ENCODE assay signal across 9 cellular contexts in the genomic region with DNA sequence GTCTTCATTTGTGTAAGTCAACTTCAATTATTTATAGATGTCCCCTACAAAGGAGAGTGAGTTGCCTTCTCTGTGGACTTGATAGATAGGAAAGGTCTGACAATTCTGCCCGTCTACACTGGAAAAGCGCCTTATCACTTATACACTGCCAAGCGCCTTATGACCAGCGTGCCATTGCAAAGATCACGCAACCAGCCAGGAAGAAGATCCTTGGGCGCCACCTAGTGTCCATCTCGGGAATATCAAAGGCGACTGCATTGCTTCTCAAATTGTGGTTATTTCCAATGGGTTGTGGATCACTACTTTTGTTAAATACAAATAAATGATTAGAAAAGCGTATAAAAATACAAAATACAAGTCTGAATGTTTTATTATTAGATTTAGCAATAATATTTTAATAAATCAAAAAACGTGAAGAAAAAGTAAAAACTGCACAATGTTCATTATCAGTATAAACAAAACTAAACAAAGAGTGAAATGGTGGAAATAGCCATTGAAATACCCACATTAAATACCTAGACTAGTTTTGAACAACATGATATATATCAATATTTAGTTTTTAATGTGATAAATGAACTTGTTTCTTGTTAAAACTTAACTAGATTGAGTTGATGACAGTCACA. TPM values are rescaled to one million over a fixed set of nuclear protein-coding genes. Genes with fewer than 3 reads are reported as not detected.
DNase-seq lines count a peak whose midpoint lies in the region; ATAC-seq and TF ChIP-seq lines count a peak whose summit lies in the region.
"Had no signal": no experiment of that assay in that cellular context is flagged by ENCODE, and none has a peak within 500 bp of the region (broad histone marks: within the 10 kb centered on the region; RNA-seq: fewer than 3 reads in every experiment).

No MANE protein-coding gene starts in this region.

- H3K9me3 Mint-ChIP-seq in activated T-cell treated with anti-CD3 and anti-CD28 coated beads, Interleukin-2, amount 50 U/mL, for 72 hours = no peaks in the 10 kb centered on the region
- H3K9me3 Mint-ChIP-seq: activated naive CD4-positive, alpha-beta T cell treated with anti-CD3 and anti-CD28 coated beads, Interleukin-2, amount 50 U/mL, for 24 hours had no signal

- H3K4ac ChIP-seq in neuronal stem cell (ENCODE audit: low read length) = no peak overlapping the region

- no peak overlapping the region for H3K4me2 ChIP-seq in neuronal stem cell (ENCODE audit: insufficient read depth, low read length, poor library complexity, severe bottlenecking)

- WGBS in neuronal stem cell (ENCODE audit: extremely low coverage in 2 of 2, insufficient read length in 2 of 2, insufficient replicate concordance in 1 of 2), 2 donors = no CpG with 5 or more reads among the region's 10 CpGs

- ATAC-seq in GM21381 (IDR thresholded peaks at IDR 0.05; ENCODE audit: unreplicated experiment) = peak; percentile 82
- ATAC-seq in activated T-cell treated with anti-CD3 and anti-CD28 coated beads, Interleukin-2, amount 50 U/mL, for 72 hours (replicated peaks in 1 of 2) = peak; percentile 65 to 73

- H3K9me3 ChIP-seq in Peyer's patch (no peaks in the 10 kb centered on the region), neuronal stem cell (replicated peaks in 1 of 2; ENCODE audit: control insufficient read depth in 2 of 2, insufficient read depth in 1 of 2, low read depth in 1 of 2, low read length in 2 of 2) (no peaks in the 10 kb centered on the region)

- no peak overlapping the region for H2BK12ac ChIP-seq in neuronal stem cell (ENCODE audit: low read length)

- peaks cover 6% of the 10 kb centered on the region for H3K4me1 Mint-ChIP-seq in activated T-cell treated with anti-CD3 and anti-CD28 coated beads, Interleukin-2, amount 50 U/mL, for 72 hours (ENCODE audit: low read depth)

- H3K27me3 ChIP-seq in Peyer's patch (no peaks in the 10 kb centered on the region), neuronal stem cell (ENCODE audit: control insufficient read depth in 3 of 3, insufficient read depth in 3 of 3, low read depth in 1 of 3, low read length in 3 of 3) (no peaks in the 10 kb centered on the region)

- no peak overlapping the region for H3K4me3 Mint-ChIP-seq in activated T-cell treated with anti-CD3 and anti-CD28 coated beads, Interleukin-2, amount 50 U/mL, for 72 hours
- H3K4me3 Mint-ChIP-seq: activated naive CD4-positive, alpha-beta T cell treated with anti-CD3 and anti-CD28 coated beads, Interleukin-2, amount 50 U/mL, for 24 hours had no signal

- no peaks in the 10 kb centered on the region for H3K79me1 ChIP-seq in neuronal stem cell (ENCODE audit: low read depth, low read length)

- H3K27ac Mint-ChIP-seq in activated T-cell treated with anti-CD3 and anti-CD28 coated beads, Interleukin-2, amount 50 U/mL, for 72 hours = peak overlapping the region; percentile 67
- H3K27ac Mint-ChIP-seq: activated naive CD4-positive, alpha-beta T cell treated with anti-CD3 and anti-CD28 coated beads, Interleukin-2, amount 50 U/mL, for 24 hours had no signal

- no peak for TF ChIP-seq POLR2A in Peyer's patch (IDR thresholded peaks at IDR 0.05)

- no peak overlapping the region for H2AK5ac ChIP-seq in neuronal stem cell (ENCODE audit: low read depth, low read length)

- H3K36me3 Mint-ChIP-seq in activated T-cell treated with anti-CD3 and anti-CD28 coated beads, Interleukin-2, amount 50 U/mL, for 72 hours (ENCODE audit: insufficient read depth in 2 of 2) = no peaks in the 10 kb centered on the region
- H3K36me3 Mint-ChIP-seq: activated naive CD4-positive, alpha-beta T cell treated with anti-CD3 and anti-CD28 coated beads, Interleukin-2, amount 50 U/mL, for 24 hours had no signal

- H3K27me3 Mint-ChIP-seq in activated T-cell treated with anti-CD3 and anti-CD28 coated beads, Interleukin-2, amount 50 U/mL, for 72 hours (ENCODE audit: low read depth) = no peaks in the 10 kb centered on the region
- H3K27me3 Mint-ChIP-seq: activated naive CD4-positive, alpha-beta T cell treated with anti-CD3 and anti-CD28 coated beads, Interleukin-2, amount 50 U/mL, for 24 hours had no signal

- H3K14ac ChIP-seq in neuronal stem cell (ENCODE audit: low read length) = no peak overlapping the region

- no peak overlapping the region for H3K18ac ChIP-seq in neuronal stem cell (ENCODE audit: low read length)

- H3K4me1 ChIP-seq in Peyer's patch (no peaks in the 10 kb centered on the region), neuronal stem cell (ENCODE audit: control insufficient read depth in 2 of 2, insufficient read depth in 1 of 2, low read depth in 1 of 2, low read length in 2 of 2) (no peaks in the 10 kb centered on the region)

- no peak overlapping the region for H4K91ac ChIP-seq in neuronal stem cell (ENCODE audit: low read depth, low read length, poor library complexity)

- H3K27ac ChIP-seq in Peyer's patch (no peak overlapping the region), neuronal stem cell (replicated peaks; ENCODE audit: low read length) (no peak overlapping the region)

- H3K36me3 ChIP-seq in Peyer's patch (no peaks in the 10 kb centered on the region), neuronal stem cell (replicated peaks in 1 of 2; ENCODE audit: control insufficient read depth in 2 of 2, insufficient read depth in 2 of 2, low read length in 2 of 2) (peaks cover 0 to 4% of the 10 kb centered on the region in 2 donors)

- DNase-seq in COLO668 (lab: John Stamatoyannopoulos, UW; ENCODE audit: unreplicated experiment) (peak; percentile 85), Kasumi-1 (lab: John Stamatoyannopoulos, UW) (peak; percentile 86), Peyer's patch (peak; percentile 75 to 93 (median 82)), fibroblast of pulmonary artery (ENCODE audit: low read depth) (peak; percentile 86), neuronal stem cell (ENCODE audit: low spot score) (peak; percentile 72), stromal cell of bone marrow (ENCODE audit: low read depth) (peak; percentile 68)
- DNase-seq in activated T-cell treated with anti-CD3 and anti-CD28 coated beads, Interleukin-2, amount 50 U/mL, for 72 hours = peak; percentile 78 to 84

- H2BK120ac ChIP-seq in neuronal stem cell (ENCODE audit: low read depth, low read length) = no peak overlapping the region

- no peak overlapping the region for H2BK15ac ChIP-seq in neuronal stem cell (ENCODE audit: low read length)

- no peak overlapping the region for H4K8ac ChIP-seq in neuronal stem cell (ENCODE audit: low read depth, low read length)

- TF ChIP-seq CTCF in Peyer's patch (IDR thresholded peaks at IDR 0.05) (peak; percentile 78 to 93 (median 88)), fibroblast of pulmonary artery (IDR thresholded peaks at IDR 0.05; ENCODE audit: low read length, missing control alignments) (peak; percentile 92)

- H3K9ac ChIP-seq in neuronal stem cell (ENCODE audit: low read depth, low read length, poor library complexity) = no peak overlapping the region

- H2AFZ ChIP-seq in neuronal stem cell (ENCODE audit: low read length) = no peak overlapping the region

- H2BK5ac ChIP-seq in neuronal stem cell (ENCODE audit: low read length) = no peak overlapping the region

- no peak overlapping the region for H3K23ac ChIP-seq in neuronal stem cell (ENCODE audit: low read depth, low read length, poor library complexity)

- H3K4me3 ChIP-seq in Peyer's patch (no peak overlapping the region), fibroblast of pulmonary artery (replicated peaks; ENCODE audit: low read depth, low read length) (no peak overlapping the region), neuronal stem cell (ENCODE audit: low read length in 2 of 2) (no peak overlapping the region)

RNA-seq across cellular contexts. Expression of gene SUB1, which starts 27.8 kb away (rescaled TPM):
- total RNA-seq in Peyer's patch = 100 to 1,000 TPM in 2 of 4 donors, 10 to 100 TPM in 2; 64.2 to 155 (median 98.2) TPM
- total RNA-seq in activated T-cell treated with anti-CD3 and anti-CD28 coated beads, Interleukin-2, amount 50 U/mL, for 72 hours = 100 to 1,000 TPM; 362 to 383 TPM
- 613 TPM for polyA plus RNA-seq in neuronal stem cell (2013, experiment 1 of 2)
- 623 TPM for polyA plus RNA-seq in neuronal stem cell (2013, experiment 2 of 2)
